Comparison of ENCODE assay signal across 3 cellular contexts in the genomic region with DNA sequence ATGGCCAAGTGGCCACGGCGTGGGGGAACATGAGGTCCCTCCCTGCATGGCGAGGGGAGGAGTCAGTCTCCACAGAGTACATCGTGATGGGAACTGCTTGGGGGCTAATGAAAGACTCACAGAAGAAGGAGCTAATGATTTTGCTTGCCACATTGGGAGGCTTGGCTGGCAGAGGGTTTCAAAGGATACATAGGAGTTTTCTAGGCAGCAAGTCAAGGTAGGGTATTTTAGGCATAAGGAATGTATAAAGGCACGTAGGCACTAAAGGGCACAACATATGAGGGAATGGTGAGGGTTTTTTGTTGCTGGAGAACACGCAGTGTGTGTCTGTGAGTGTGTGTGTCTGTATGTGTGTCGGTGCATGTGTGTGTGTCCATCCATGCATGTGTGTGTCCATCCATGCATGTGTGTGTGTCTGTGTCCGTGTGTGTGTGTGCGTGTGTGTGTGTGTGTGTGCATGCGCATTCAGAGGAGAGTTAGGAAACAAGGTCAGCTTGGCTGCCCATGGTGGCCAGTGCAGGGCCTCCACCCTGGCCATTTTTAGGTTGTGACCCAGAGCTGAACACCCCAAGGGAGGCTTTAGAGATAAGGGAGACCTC.
TF ChIP-seq lines count a peak whose summit lies in the region.

No MANE protein-coding gene starts in this region.

TF ChIP-seq in HepG2, 621 proteins besides CTCF, POLR2A, EP300 and RAD21:
- TF ChIP-seq SP140L (CRISPR knock-in tag; IDR thresholded peaks at IDR 0.05; ENCODE audit: borderline replicate concordance) (no peak), ZNF761 (CRISPR knock-in tag; conservative IDR thresholded peaks at IDR 0.05) (no peak), TSC22D2 (CRISPR knock-in tag; IDR thresholded peaks at IDR 0.05; ENCODE audit: borderline replicate concordance) (no peak), ZNF572 (CRISPR knock-in tag; IDR thresholded peaks at IDR 0.05) (no peak), MNT (IDR thresholded peaks at IDR 0.05) (peak; percentile 74)
- TF ChIP-seq, protein P1, sequence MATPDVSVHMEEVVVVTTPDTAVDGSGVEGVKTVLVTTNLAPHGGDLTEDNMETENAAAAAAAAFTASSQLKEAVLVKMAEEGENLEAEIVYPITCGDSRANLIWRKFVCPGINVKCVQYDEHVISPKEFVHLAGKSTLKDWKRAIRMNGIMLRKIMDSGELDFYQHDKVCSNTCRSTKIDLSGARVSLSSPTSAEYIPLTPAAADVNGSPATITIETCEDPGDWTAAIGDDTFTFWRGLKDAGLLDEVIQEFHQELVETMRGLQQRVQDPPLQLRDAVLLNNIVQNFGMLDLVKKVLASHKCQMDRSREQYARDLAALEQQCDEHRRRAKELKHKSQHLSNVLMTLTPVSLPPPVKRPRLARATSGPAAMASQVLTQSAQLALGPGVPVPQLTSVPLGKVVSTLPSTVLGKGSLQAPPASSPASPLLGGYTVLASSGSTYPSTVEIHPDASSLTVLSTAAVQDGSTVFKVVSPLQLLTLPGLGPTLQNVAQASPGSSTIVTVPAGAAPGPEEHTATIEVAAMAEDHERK (CRISPR knock-in tag; IDR thresholded peaks at IDR 0.05; ENCODE audit: low read depth): no peak

TF ChIP-seq in K562, 482 proteins besides CTCF, POLR2A, EP300 and RAD21:
- TF ChIP-seq HDAC1 (IDR thresholded peaks at IDR 0.05) (0 out of 4 replicates have a peak, but pooled peaks of 1 of the 2 experiments have one; percentile 31), DPF2 (IDR thresholded peaks at IDR 0.05) (0 out of 2 replicates have a peak, but pooled peaks have one; percentile 15), GATAD2B (IDR thresholded peaks at IDR 0.05; ENCODE audit: borderline replicate concordance) (no peak), EHMT2 (IDR thresholded peaks at IDR 0.05) (peak; percentile 27; the same call in 1 of the 2 replicates), TCF3 (CRISPR knock-in tag; IDR thresholded peaks at IDR 0.05) (0 out of 2 replicates have a peak, but pooled peaks have one; percentile 7)

TF ChIP-seq in H1, 55 proteins besides CTCF, POLR2A, EP300 and RAD21:
- no peak for TF ChIP-seq SIRT6 (IDR thresholded peaks at IDR 0.05; ENCODE audit: low read length)
- TF ChIP-seq POLR2AphosphoS5 (IDR thresholded peaks at IDR 0.05; ENCODE audit: low read depth, low read length): no peak
- no peak for TF ChIP-seq USF2 (IDR thresholded peaks at IDR 0.05; ENCODE audit: low read length)
- no peak for TF ChIP-seq SP2 (IDR thresholded peaks at IDR 0.05; ENCODE audit: low read length)
- TF ChIP-seq EGR1 (IDR thresholded peaks at IDR 0.05; ENCODE audit: borderline replicate concordance, low read depth, low read length): no peak
- TF ChIP-seq POU5F1 (IDR thresholded peaks at IDR 0.05; ENCODE audit: low read depth, low read length): no peak
- TF ChIP-seq SAP30 (IDR thresholded peaks at IDR 0.05; ENCODE audit: insufficient read depth, insufficient replicate concordance, low read length): no peak
- TF ChIP-seq ZNF274 (IDR thresholded peaks at IDR 0.05; ENCODE audit: borderline replicate concordance, extremely low read depth, low read length): no peak
- TF ChIP-seq TCF12 (IDR thresholded peaks at IDR 0.05; ENCODE audit: low read depth, low read length): no peak
- TF ChIP-seq, protein P2, sequence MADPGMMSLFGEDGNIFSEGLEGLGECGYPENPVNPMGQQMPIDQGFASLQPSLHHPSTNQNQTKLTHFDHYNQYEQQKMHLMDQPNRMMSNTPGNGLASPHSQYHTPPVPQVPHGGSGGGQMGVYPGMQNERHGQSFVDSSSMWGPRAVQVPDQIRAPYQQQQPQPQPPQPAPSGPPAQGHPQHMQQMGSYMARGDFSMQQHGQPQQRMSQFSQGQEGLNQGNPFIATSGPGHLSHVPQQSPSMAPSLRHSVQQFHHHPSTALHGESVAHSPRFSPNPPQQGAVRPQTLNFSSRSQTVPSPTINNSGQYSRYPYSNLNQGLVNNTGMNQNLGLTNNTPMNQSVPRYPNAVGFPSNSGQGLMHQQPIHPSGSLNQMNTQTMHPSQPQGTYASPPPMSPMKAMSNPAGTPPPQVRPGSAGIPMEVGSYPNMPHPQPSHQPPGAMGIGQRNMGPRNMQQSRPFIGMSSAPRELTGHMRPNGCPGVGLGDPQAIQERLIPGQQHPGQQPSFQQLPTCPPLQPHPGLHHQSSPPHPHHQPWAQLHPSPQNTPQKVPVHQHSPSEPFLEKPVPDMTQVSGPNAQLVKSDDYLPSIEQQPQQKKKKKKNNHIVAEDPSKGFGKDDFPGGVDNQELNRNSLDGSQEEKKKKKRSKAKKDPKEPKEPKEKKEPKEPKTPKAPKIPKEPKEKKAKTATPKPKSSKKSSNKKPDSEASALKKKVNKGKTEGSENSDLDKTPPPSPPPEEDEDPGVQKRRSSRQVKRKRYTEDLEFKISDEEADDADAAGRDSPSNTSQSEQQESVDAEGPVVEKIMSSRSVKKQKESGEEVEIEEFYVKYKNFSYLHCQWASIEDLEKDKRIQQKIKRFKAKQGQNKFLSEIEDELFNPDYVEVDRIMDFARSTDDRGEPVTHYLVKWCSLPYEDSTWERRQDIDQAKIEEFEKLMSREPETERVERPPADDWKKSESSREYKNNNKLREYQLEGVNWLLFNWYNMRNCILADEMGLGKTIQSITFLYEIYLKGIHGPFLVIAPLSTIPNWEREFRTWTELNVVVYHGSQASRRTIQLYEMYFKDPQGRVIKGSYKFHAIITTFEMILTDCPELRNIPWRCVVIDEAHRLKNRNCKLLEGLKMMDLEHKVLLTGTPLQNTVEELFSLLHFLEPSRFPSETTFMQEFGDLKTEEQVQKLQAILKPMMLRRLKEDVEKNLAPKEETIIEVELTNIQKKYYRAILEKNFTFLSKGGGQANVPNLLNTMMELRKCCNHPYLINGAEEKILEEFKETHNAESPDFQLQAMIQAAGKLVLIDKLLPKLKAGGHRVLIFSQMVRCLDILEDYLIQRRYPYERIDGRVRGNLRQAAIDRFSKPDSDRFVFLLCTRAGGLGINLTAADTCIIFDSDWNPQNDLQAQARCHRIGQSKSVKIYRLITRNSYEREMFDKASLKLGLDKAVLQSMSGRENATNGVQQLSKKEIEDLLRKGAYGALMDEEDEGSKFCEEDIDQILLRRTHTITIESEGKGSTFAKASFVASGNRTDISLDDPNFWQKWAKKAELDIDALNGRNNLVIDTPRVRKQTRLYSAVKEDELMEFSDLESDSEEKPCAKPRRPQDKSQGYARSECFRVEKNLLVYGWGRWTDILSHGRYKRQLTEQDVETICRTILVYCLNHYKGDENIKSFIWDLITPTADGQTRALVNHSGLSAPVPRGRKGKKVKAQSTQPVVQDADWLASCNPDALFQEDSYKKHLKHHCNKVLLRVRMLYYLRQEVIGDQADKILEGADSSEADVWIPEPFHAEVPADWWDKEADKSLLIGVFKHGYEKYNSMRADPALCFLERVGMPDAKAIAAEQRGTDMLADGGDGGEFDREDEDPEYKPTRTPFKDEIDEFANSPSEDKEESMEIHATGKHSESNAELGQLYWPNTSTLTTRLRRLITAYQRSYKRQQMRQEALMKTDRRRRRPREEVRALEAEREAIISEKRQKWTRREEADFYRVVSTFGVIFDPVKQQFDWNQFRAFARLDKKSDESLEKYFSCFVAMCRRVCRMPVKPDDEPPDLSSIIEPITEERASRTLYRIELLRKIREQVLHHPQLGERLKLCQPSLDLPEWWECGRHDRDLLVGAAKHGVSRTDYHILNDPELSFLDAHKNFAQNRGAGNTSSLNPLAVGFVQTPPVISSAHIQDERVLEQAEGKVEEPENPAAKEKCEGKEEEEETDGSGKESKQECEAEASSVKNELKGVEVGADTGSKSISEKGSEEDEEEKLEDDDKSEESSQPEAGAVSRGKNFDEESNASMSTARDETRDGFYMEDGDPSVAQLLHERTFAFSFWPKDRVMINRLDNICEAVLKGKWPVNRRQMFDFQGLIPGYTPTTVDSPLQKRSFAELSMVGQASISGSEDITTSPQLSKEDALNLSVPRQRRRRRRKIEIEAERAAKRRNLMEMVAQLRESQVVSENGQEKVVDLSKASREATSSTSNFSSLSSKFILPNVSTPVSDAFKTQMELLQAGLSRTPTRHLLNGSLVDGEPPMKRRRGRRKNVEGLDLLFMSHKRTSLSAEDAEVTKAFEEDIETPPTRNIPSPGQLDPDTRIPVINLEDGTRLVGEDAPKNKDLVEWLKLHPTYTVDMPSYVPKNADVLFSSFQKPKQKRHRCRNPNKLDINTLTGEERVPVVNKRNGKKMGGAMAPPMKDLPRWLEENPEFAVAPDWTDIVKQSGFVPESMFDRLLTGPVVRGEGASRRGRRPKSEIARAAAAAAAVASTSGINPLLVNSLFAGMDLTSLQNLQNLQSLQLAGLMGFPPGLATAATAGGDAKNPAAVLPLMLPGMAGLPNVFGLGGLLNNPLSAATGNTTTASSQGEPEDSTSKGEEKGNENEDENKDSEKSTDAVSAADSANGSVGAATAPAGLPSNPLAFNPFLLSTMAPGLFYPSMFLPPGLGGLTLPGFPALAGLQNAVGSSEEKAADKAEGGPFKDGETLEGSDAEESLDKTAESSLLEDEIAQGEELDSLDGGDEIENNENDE (IDR thresholded peaks at IDR 0.05; ENCODE audit: insufficient replicate concordance, low read length): no peak
- no peak for TF ChIP-seq SIN3A (conservative IDR thresholded peaks at IDR 0.05 in 1 of 2, IDR thresholded peaks at IDR 0.05 in 1 of 2; ENCODE audit: low read depth in 1 of 2, low read length in 2 of 2)
- TF ChIP-seq YY1 (IDR thresholded peaks at IDR 0.05; ENCODE audit: low read depth, low read length): no peak
- no peak for TF ChIP-seq ASH2L (IDR thresholded peaks at IDR 0.05; ENCODE audit: low read length)
- TF ChIP-seq SIX5 (IDR thresholded peaks at IDR 0.05; ENCODE audit: low read depth, low read length): no peak
- TF ChIP-seq, protein P3, sequence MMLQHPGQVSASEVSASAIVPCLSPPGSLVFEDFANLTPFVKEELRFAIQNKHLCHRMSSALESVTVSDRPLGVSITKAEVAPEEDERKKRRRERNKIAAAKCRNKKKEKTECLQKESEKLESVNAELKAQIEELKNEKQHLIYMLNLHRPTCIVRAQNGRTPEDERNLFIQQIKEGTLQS (IDR thresholded peaks at IDR 0.05; ENCODE audit: insufficient read depth, low read depth, low read length): no peak
- TF ChIP-seq SRF (IDR thresholded peaks at IDR 0.05; ENCODE audit: low read depth, low read length): no peak
- TF ChIP-seq CTBP2 (IDR thresholded peaks at IDR 0.05; ENCODE audit: borderline replicate concordance, insufficient read depth, insufficient read length, low read length): no peak
- no peak for TF ChIP-seq CHD1 (IDR thresholded peaks at IDR 0.05; ENCODE audit: low read depth, low read length)
- no peak for TF ChIP-seq E2F6 (IDR thresholded peaks at IDR 0.05)
- no peak for TF ChIP-seq TAF1 (IDR thresholded peaks at IDR 0.05; ENCODE audit: low read depth, low read length)
